ENCODE assay signal across 12 cellular contexts in the genomic region with DNA sequence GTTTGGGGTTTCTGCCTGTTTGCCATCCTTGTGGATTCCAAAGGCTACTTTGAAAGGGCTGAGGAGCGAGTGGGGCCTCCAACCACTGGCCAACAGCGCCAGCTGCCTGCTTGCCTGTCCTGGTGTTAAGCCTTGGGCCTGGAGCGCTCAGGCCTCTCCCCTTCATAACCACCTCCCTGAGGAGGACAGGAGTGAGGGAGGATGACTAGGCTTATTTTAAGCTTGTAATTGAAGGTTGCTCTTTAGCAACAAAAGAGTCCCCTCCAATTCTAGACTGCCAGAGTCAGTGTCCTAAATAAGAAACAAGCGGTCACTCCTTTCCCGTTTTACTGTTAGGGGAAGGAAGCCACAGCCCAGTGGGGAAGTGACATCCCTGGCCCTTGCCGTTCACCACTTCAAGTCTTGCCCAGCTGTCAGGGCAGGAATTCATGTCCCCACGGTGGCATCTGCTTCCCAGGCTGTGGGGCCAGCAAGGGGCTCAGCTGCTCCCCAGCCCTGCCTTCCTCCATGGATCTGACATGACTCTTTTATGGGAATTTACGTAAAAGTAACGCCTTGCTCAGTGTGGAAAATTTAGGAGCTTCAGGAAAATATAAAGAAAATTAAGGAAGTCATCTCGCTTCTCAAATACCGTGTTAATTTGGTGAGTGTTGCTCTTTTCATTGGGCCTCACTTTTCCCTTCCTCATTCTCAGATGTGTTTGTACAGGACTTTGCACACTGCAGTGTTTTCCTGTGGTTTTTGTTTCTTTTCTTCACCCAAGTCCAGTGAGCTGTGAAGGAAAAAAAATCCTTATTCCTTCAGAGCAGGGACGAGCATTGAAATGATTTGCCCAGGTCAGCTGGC. TPM values are rescaled to one million over a fixed set of nuclear protein-coding genes. Genes with fewer than 3 reads are reported as not detected.
DNase-seq lines count a peak whose midpoint lies in the region; ATAC-seq, FAIRE-seq and TF ChIP-seq lines count a peak whose summit lies in the region.
"Had no signal": no experiment of that assay in that cellular context is flagged by ENCODE, and none has a peak within 500 bp of the region (broad histone marks: within the 10 kb centered on the region; RNA-seq: fewer than 3 reads in every experiment).

No MANE protein-coding gene starts in this region.

- TF ChIP-seq CTCF in H1 (IDR thresholded peaks at IDR 0.05; ENCODE audit: control extremely low read depth in 1 of 3, insufficient read depth in 1 of 3, low read depth in 1 of 3, low read length in 3 of 3) (peak in 1 of 3 experiments; percentile 5; a peak in 1 of 4 replicates), lung (IDR thresholded peaks at IDR 0.05; ENCODE audit: control extremely low read depth, extremely low read depth) (no peak)

- FAIRE-seq in H1 (lab: Jason Lieb, UNC), result no peak

- no peak overlapping the region for H2BK120ac ChIP-seq in H1 (replicated peaks; ENCODE audit: low read depth, low read length)

- no peak overlapping the region for H3K18ac ChIP-seq in H1 (ENCODE audit: extremely low read depth, low read length)

- TF ChIP-seq POLR2A in H1 (IDR thresholded peaks at IDR 0.05; ENCODE audit: control extremely low read depth in 1 of 2, low read depth in 2 of 2, low read length in 2 of 2), result no peak

- peaks cover 3 to 8% of the 10 kb centered on the region in 2 experiments; a peak in 3 of 4 replicates for H3K9me3 ChIP-seq in H1 (ENCODE audit: insufficient read depth in 2 of 2, low read depth in 1 of 2, low read length in 1 of 2)
- peaks cover 0 to 7% of the 10 kb centered on the region in 2 donors for H3K9me3 ChIP-seq in lung (ENCODE audit: control insufficient read depth in 2 of 2, insufficient read depth in 1 of 2, low read length in 1 of 2)
- peaks cover 0 to 11% (median 7%) of the 10 kb centered on the region in 5 donors for H3K9me3 ChIP-seq in subcutaneous abdominal adipose tissue (ENCODE audit: control insufficient read depth in 5 of 5, low read length in 5 of 5)

- ATAC-seq in lung (ENCODE audit: insufficient read depth, low FRiP score) (no peak), GM18502 (IDR thresholded peaks at IDR 0.05; ENCODE audit: poor library complexity, unreplicated experiment) (no peak)

- no peak overlapping the region for H3K56ac ChIP-seq in H1 (replicated peaks; ENCODE audit: insufficient read length, low read depth, low read length)

- POLR2A ChIA-PET in H1 (lab: Charles Lee; ENCODE audit: partially characterized antibody), result no interaction called here

- no peak overlapping the region for H2BK5ac ChIP-seq in H1 (ENCODE audit: low read depth, low read length)

- no peak overlapping the region for H2AFZ ChIP-seq in H1 (ENCODE audit: low read length)

- H3K27me3 ChIP-seq in H1 (replicated peaks in 1 of 4; ENCODE audit: control insufficient read depth in 3 of 4, extremely low read depth in 1 of 4, insufficient read depth in 3 of 4, low read length in 3 of 4) (no peaks in the 10 kb centered on the region), lung (ENCODE audit: control insufficient read depth, insufficient read depth) (no peaks in the 10 kb centered on the region), subcutaneous abdominal adipose tissue (ENCODE audit: control insufficient read depth in 5 of 5, insufficient read depth in 4 of 5, low read length in 5 of 5) (no peaks in the 10 kb centered on the region)

- no peak overlapping the region for H2BK12ac ChIP-seq in H1 (ENCODE audit: low read depth, low read length)

- H3K27ac ChIP-seq in H1 (ENCODE audit: low read depth, low read length) (no peak overlapping the region), lung (ENCODE audit: low read depth in 1 of 2, low read length in 1 of 2) (peak overlapping the region; percentile 31 to 84), subcutaneous abdominal adipose tissue (ENCODE audit: low read depth, low read length) (peak overlapping the region; percentile 11)

- no peak overlapping the region for H2BK15ac ChIP-seq in H1 (ENCODE audit: low read length)

- H3K79me1 ChIP-seq in H1 (ENCODE audit: low read depth, low read length), result no peaks in the 10 kb centered on the region

- no peak overlapping the region for H3K4me2 ChIP-seq in H1 (ENCODE audit: insufficient read depth in 1 of 2, low read depth in 2 of 2, low read length in 2 of 2)

- TF ChIP-seq RAD21 in H1 (IDR thresholded peaks at IDR 0.05 in 1 of 2, conservative IDR thresholded peaks at IDR 0.05 in 1 of 2; ENCODE audit: low read depth in 2 of 2, low read length in 2 of 2), result peak; percentile 13 to 20; a peak in 2 of 4 replicates

- H4K91ac ChIP-seq in H1 (replicated peaks; ENCODE audit: insufficient read length, low read length), result no peak overlapping the region

- TF ChIP-seq EP300 in H1 (IDR thresholded peaks at IDR 0.05; ENCODE audit: borderline replicate concordance in 1 of 2, low read depth in 2 of 2, low read length in 2 of 2), result no peak

- no peak overlapping the region for H4K8ac ChIP-seq in H1 (ENCODE audit: extremely low read depth, insufficient read depth, low read length)

- no peak overlapping the region for H3K23ac ChIP-seq in H1 (ENCODE audit: insufficient read length)

- H2BK20ac ChIP-seq in H1 (ENCODE audit: low read length), result no peak overlapping the region

- no peak overlapping the region for H4K5ac ChIP-seq in H1 (ENCODE audit: insufficient read length, low read depth, low read length)

- peaks cover 0 to 2% of the 10 kb centered on the region in 2 experiments for H4K20me1 ChIP-seq in H1 (replicated peaks in 1 of 2; ENCODE audit: control insufficient read depth in 1 of 2, insufficient read depth in 2 of 2, low read length in 2 of 2)

- H3K79me2 ChIP-seq in H1 (ENCODE audit: control insufficient read depth in 1 of 2, insufficient read depth in 2 of 2, low read length in 2 of 2), result no peaks in the 10 kb centered on the region

- H2AK5ac ChIP-seq in H1 (ENCODE audit: low read depth, low read length), result no peak overlapping the region

- no peak overlapping the region for H3K14ac ChIP-seq in H1 (ENCODE audit: insufficient read length)

- no peak overlapping the region for H3K4me3 ChIP-seq in H1 (ENCODE audit: extremely low read depth in 1 of 4, insufficient read depth in 2 of 4, low read depth in 3 of 4, low read length in 4 of 4)
- H3K4me3 ChIP-seq in lung, result no peak overlapping the region
- H3K4me3 ChIP-seq in subcutaneous abdominal adipose tissue (ENCODE audit: low read depth in 1 of 5, low read length in 5 of 5), result peak overlapping the region in 2 of 5 donors; percentile 0 to 31

- no peak overlapping the region for H3K9ac ChIP-seq in H1 (replicated peaks in 1 of 4; ENCODE audit: extremely low read depth in 1 of 4, low read depth in 3 of 4, low read length in 3 of 4)
- peak overlapping the region in 2 of 5 donors; percentile 41 to 54 for H3K9ac ChIP-seq in subcutaneous abdominal adipose tissue (ENCODE audit: low read length in 5 of 5)

- H3K36me3 ChIP-seq in H1 (ENCODE audit: control insufficient read depth in 2 of 4, insufficient read depth in 4 of 4, low read length in 3 of 4) (peaks cover 0 to under 1% (median 0%) of the 10 kb centered on the region in 4 experiments; a peak in 1 of 8 replicates), lung (ENCODE audit: control insufficient read depth in 2 of 2, insufficient read depth in 2 of 2, low read length in 2 of 2) (peaks cover 0 to 10% of the 10 kb centered on the region in 2 donors), subcutaneous abdominal adipose tissue (ENCODE audit: control insufficient read depth in 5 of 5, insufficient read depth in 5 of 5, low read length in 5 of 5) (peaks cover under 1 to 18% (median 17%) of the 10 kb centered on the region in 5 donors)

- DNase-seq in NOMO-1 (lab: John Stamatoyannopoulos, UW; ENCODE audit: unreplicated experiment in 2 of 2) (peak; percentile 77 to 89), H1 (ENCODE audit: low read depth in 1 of 2, low spot score in 2 of 2) (no peak), lung (ENCODE audit: low spot score) (no peak), DMS153 treated with DMSO at 0.1 percent for 48 hours (lab: John Stamatoyannopoulos, UW; ENCODE audit: unreplicated experiment) (no peak), COR-L47 (lab: John Stamatoyannopoulos, UW) (no peak)
- no peak for DNase-seq in activated CD4-positive, alpha-beta T cell treated with anti-CD3 and anti-CD28 coated beads for 1 hour
- DNase-seq: activated effector memory CD4-positive, alpha-beta T cell treated with anti-CD3 and anti-CD28 coated beads, Interleukin-2, amount 50 U/mL, for 16 hours; NCI-H1092 treated with DMSO at 0.1 percent for 48 hours; NCI-H526; nephron progenitor cell had no signal

- 84% methylated on average over 12 of the region's 12 CpGs; no CpG with 5 or more reads in 1 of the 2 experiments for WGBS in H1 (ENCODE audit: extremely low coverage in 1 of 2, insufficient coverage in 1 of 2, insufficient read length in 1 of 2, insufficient replicate concordance in 2 of 2, low coverage in 1 of 2, low lambda C conversion rate in 2 of 2, missing lambda C conversion rate in 1 of 2), 2 experiments
- 28 to 58% methylated on average over 12 of the region's 12 CpGs for WGBS in lung, 2 donors

- H3K4me1 ChIP-seq in H1 (replicated peaks in 1 of 4; ENCODE audit: control insufficient read depth in 3 of 4, insufficient read depth in 4 of 4, low read length in 3 of 4), result peaks cover 0 to under 1% (median under 1%) of the 10 kb centered on the region in 4 experiments; a peak in 6 of 7 replicates
- peaks cover 0 to 3% of the 10 kb centered on the region in 2 donors for H3K4me1 ChIP-seq in lung (ENCODE audit: control insufficient read depth in 2 of 2, insufficient read depth in 2 of 2, low read length in 2 of 2)
- peaks cover 0 to 32% (median 13%) of the 10 kb centered on the region in 5 donors for H3K4me1 ChIP-seq in subcutaneous abdominal adipose tissue (ENCODE audit: control insufficient read depth in 5 of 5, insufficient read depth in 5 of 5, low read length in 5 of 5)

- CTCF ChIA-PET in H1 (lab: Charles Lee; ENCODE audit: partially characterized antibody), result interaction anchor here (0.8 to 6.4 kb wide), 2 partner anchors 10 to 20 kb away, joined by 3 to 55 read pairs; no protein-coding TSS in a partner anchor

- H3K4ac ChIP-seq in H1 (replicated peaks; ENCODE audit: insufficient read length, low read depth, low read length), result no peak overlapping the region

- H3K23me2 ChIP-seq in H1 (ENCODE audit: low read depth, low read length), result no peaks in the 10 kb centered on the region

TF ChIP-seq in H1, 55 proteins besides CTCF, POLR2A, EP300 and RAD21 (continues in another document):
- TF ChIP-seq ZNF274 (IDR thresholded peaks at IDR 0.05; ENCODE audit: borderline replicate concordance, extremely low read depth, low read length), result no peak
- no peak for TF ChIP-seq CEBPB (IDR thresholded peaks at IDR 0.05; ENCODE audit: low read depth, low read length)

RNA-seq across cellular contexts. Expression of a gene that starts 57.8 kb away (rescaled TPM):
- total RNA-seq in H1 (2021; fragmentation: NEBNext Ultra II Directional; extraction: Animal tissue kit (Norgen Biotek cat#: 25700)), result 98.9 and 117 TPM in 2 replicates
- 15.4 and 26.6 TPM in 2 replicates for polyA plus RNA-seq in H1 (2011; rRNA removed)
- polyA plus RNA-seq in H1 (2011; cell fraction: cytosol; rRNA removed), result 48.6 TPM
- polyA plus RNA-seq in H1 (2011; cell fraction: nucleus; rRNA removed), result 55.6 TPM
- 51.3 to 84.4 TPM (median 64.6 TPM) in 4 replicates for polyA plus RNA-seq in H1 (2012, experiment 1 of 2)
- 7.7 TPM for polyA plus RNA-seq in H1 (2012, experiment 2 of 2)
- 89.8 TPM for polyA plus RNA-seq in H1 (2013, experiment 1 of 2)
- polyA plus RNA-seq in H1 (2013, experiment 2 of 2), result 112 TPM
- 65.9 and 78.5 TPM in 2 replicates for polyA minus RNA-seq in H1 (2011; rRNA and poly(A)+ RNA removed)
- polyA minus RNA-seq in H1 (2011; cell fraction: cytosol; rRNA and poly(A)+ RNA removed), result 52.8 TPM
- polyA minus RNA-seq in H1 (2011; cell fraction: nucleus; rRNA and poly(A)+ RNA removed), result 25.5 TPM
- total RNA-seq in lung, result 100 to 1,000 TPM in 1 of 2 donors, 10 to 100 TPM in 1; 91.2 to 150 TPM
- polyA plus RNA-seq in lung, result 10 to 100 TPM; 22.4 to 88.9 TPM

Comparison
In these comparisons a context has a peak if more than half of its experiments do, and no peak if none do; other contexts are left out.
1. DNase-seq: peak in NOMO-1 (2 of 2); none in H1 (0 of 2), lung (single experiment), DMS153 treated with DMSO at 0.1 percent for 48 hours (single experiment), activated CD4-positive, alpha-beta T cell treated with anti-CD3 and anti-CD28 coated beads for 1 hour (single experiment) and COR-L47 (single experiment).